ENCODE assay signal across 8 cellular contexts in genomic region chr7:7099584-7100014, GRCh38.
A peak's percentile ranks its signal among the peaks of the same experiment; 100 is the strongest.
DNase-seq lines count a peak whose midpoint lies in the region; ATAC-seq and TF ChIP-seq lines count a peak whose summit lies in the region.

No MANE protein-coding gene starts in this region.

- peak overlapping the region; percentile 21 for H3K27ac Mint-ChIP-seq in neural crest cell (ENCODE audit: unreplicated experiment)

- 0 out of 2 replicates have a peak, but pooled peaks cover 4% of the 10 kb centered on the region for H3K27me3 ChIP-seq in HAP-1 (ENCODE audit: low read depth)

- DNase-seq in HAP-1 (ENCODE audit: low spot score in 2 of 2) (peak; percentile 51 to 70), RPMI7951 (ENCODE audit: low read depth) (peak; percentile 98), fibroblast of mammary gland (ENCODE audit: low read depth) (peak; percentile 90), neural crest cell (ENCODE audit: low read depth, low spot score) (peak; percentile 18), GM13977 (ENCODE audit: low spot score) (no peak), NCI-H2029 treated with DMSO at 0.1 percent for 48 hours (lab: John Stamatoyannopoulos, UW) (no peak)
- no peak for DNase-seq in activated effector memory CD4-positive, alpha-beta T cell treated with Interleukin-2 at 50 U/mL for 16 hours

- H3K27me3 Mint-ChIP-seq in neural crest cell (ENCODE audit: low read depth): no peaks in the 10 kb centered on the region

- no peak overlapping the region for H3K4me3 Mint-ChIP-seq in neural crest cell

- peaks cover 30% of the 10 kb centered on the region for H3K4me1 Mint-ChIP-seq in neural crest cell

- H3K9me3 Mint-ChIP-seq in neural crest cell: no peaks in the 10 kb centered on the region

- ATAC-seq in HG03342 (IDR thresholded peaks at IDR 0.05; ENCODE audit: unreplicated experiment): no peak

- no peaks in the 10 kb centered on the region for H3K36me3 Mint-ChIP-seq in neural crest cell (ENCODE audit: low read depth)

- no peak for TF ChIP-seq CTCF in fibroblast of mammary gland (conservative IDR thresholded peaks at IDR 0.05; ENCODE audit: control insufficient read depth, insufficient read depth, low read depth, low read length)
- no peak for TF ChIP-seq CTCF in neural crest cell (conservative IDR thresholded peaks at IDR 0.05)
- TF ChIP-seq CTCF in GM13977 (IDR thresholded peaks at IDR 0.05; ENCODE audit: extremely low read depth, insufficient read depth, missing control alignments): no peak

- no peaks in the 10 kb centered on the region for H3K9me3 ChIP-seq in HAP-1

- in situ Hi-C loops in HAP-1 (cut with MboI; ENCODE audit: low sequenced_read_pairs) (loop anchor here (25.0 kb wide), 1 partner anchor 313 kb away; no protein-coding TSS in a partner anchor), GM13977 (cut with MboI; ENCODE audit: low pct_unique_long_range_greater_than_20kb, low sequenced_read_pairs, unreplicated experiment) (no loop called here)

- no peaks in the 10 kb centered on the region for H3K4me1 ChIP-seq in HAP-1

- no peaks in the 10 kb centered on the region for H3K36me3 ChIP-seq in HAP-1 (replicated peaks)

- H3K4me3 ChIP-seq in HAP-1 (no peak overlapping the region), fibroblast of mammary gland (ENCODE audit: control insufficient read depth, low read depth, low read length) (no peak overlapping the region)

Comparison
In these comparisons a context has a peak if more than half of its experiments do, and no peak if none do; other contexts are left out.
1. DNase-seq: peak in HAP-1 (2 of 2), RPMI7951 (single experiment), fibroblast of mammary gland (single experiment) and neural crest cell (single experiment); none in GM13977 (single experiment), NCI-H2029 treated with DMSO at 0.1 percent for 48 hours (single experiment) and activated effector memory CD4-positive, alpha-beta T cell treated with Interleukin-2 at 50 U/mL for 16 hours (single experiment).